19 cellular contexts compared by ENCODE assay signal in the genomic region with DNA sequence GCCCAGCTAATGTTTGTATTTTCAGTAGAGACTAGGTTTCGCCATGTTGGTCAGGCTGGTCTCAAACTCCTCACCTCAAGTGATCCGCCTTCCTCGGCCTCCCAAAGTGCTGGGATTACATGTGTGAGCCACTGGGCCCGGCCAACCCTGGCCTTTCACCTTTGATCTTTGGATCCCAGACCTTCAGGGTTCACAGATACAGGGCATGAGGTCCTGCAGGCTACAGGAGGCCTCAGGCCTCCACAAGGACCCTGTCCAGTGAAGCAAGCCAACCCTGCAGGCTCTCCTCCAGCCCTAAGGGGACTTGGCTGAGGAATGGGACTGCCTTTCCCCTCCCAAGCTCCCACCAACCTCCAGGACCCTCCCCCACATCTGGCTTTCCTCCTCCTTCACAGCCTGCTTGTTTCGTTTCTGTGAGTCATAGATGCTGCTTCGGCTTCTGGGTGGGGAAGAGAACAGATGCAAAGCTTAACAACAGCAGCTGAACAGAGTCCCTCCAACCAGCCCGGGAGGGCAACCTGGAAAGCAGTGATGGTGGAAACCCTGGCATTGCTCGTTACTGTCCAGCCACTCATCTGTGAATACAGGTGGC. TPM values are rescaled to one million over a fixed set of nuclear protein-coding genes. Genes with fewer than 3 reads are reported as not detected.
DNase-seq lines count a peak whose midpoint lies in the region; ATAC-seq and TF ChIP-seq lines count a peak whose summit lies in the region.
"Had no signal": no experiment of that assay in that cellular context is flagged by ENCODE, and none has a peak within 500 bp of the region (broad histone marks: within the 10 kb centered on the region; RNA-seq: fewer than 3 reads in every experiment).

No MANE protein-coding gene starts in this region.

- no peak for DNase-seq in activated CD4-positive, alpha-beta T cell treated with anti-CD3 and anti-CD28 coated beads for 36 hours
- DNase-seq in activated CD4-positive, alpha-beta T cell treated with anti-CD3 and anti-CD28 coated beads, Interleukin-2, amount 10 ng/mL, durations not matched to agents 7 days and 5 days: no peak
- DNase-seq in NCI-H226 (peak; percentile 34), fibroblast of lung (ENCODE audit: low read depth in 2 of 2) (peak; percentile 14 to 29), AG08396 (ENCODE audit: low spot score) (no peak), GDM1 (lab: John Stamatoyannopoulos, UW) (no peak)
- DNase-seq: activated CD8-positive, alpha-beta memory T cell treated with anti-CD3 and anti-CD28 coated beads, Interleukin-2, amount 10 ng/mL, durations not matched to agents 7 days and 5 days; activated naive CD4-positive, alpha-beta T cell; DMS53; HCEC 1CT; NCI-H187 treated with DMSO at 0.1 percent for 48 hours; stimulated activated CD4-positive, alpha-beta T cell treated with anti-CD3 and anti-CD28 coated beads, Interleukin-12 subunit alpha, Interleukin-12 subunit beta, amount 100 ng/mL, for 4 hours; stimulated activated naive CD4-positive, alpha-beta T cell; T-helper 2 cell had no signal

- H3K4me3 Mint-ChIP-seq in activated CD4-positive, alpha-beta T cell treated with anti-CD3 and anti-CD28 coated beads for 36 hours: no peak overlapping the region
- H3K4me3 Mint-ChIP-seq in activated CD4-positive, alpha-beta T cell treated with anti-CD3 and anti-CD28 coated beads, Interleukin-2, amount 10 ng/mL, durations not matched to agents 7 days and 5 days: no peak overlapping the region
- H3K4me3 Mint-ChIP-seq: activated CD8-positive, alpha-beta memory T cell treated with anti-CD3 and anti-CD28 coated beads, Interleukin-2, amount 10 ng/mL, durations not matched to agents 7 days and 5 days had no signal

- H3K27me3 ChIP-seq in fibroblast of lung (ENCODE audit: control insufficient read depth, insufficient read depth, low read length) (peaks cover 2% of the 10 kb centered on the region), rectal smooth muscle tissue (ENCODE audit: control insufficient read depth, insufficient read depth, low read length) (no peaks in the 10 kb centered on the region)
- H3K27me3 ChIP-seq: BLaER1 treated with 17β-estradiol and CSF1 and Interleukin-3, amounts not matched to agents 10 nM and 100 nM had no signal

- peak; percentile 66 for ATAC-seq in activated CD4-positive, alpha-beta T cell treated with anti-CD3 and anti-CD28 coated beads for 36 hours
- ATAC-seq in HG02981 (IDR thresholded peaks at IDR 0.05; ENCODE audit: unreplicated experiment): no peak
- ATAC-seq: activated CD8-positive, alpha-beta memory T cell treated with anti-CD3 and anti-CD28 coated beads, Interleukin-2, amount 10 ng/mL, durations not matched to agents 7 days and 5 days; Right ventricle myocardium inferior had no signal

- peaks cover 28% of the 10 kb centered on the region for H3K36me3 Mint-ChIP-seq in activated CD4-positive, alpha-beta T cell treated with anti-CD3 and anti-CD28 coated beads for 36 hours (ENCODE audit: low read depth)
- peaks cover 85% of the 10 kb centered on the region for H3K36me3 Mint-ChIP-seq in activated CD4-positive, alpha-beta T cell treated with anti-CD3 and anti-CD28 coated beads, Interleukin-2, amount 10 ng/mL, durations not matched to agents 7 days and 5 days (ENCODE audit: low read depth)

- peaks cover 56% of the 10 kb centered on the region for H3K4me1 Mint-ChIP-seq in activated CD4-positive, alpha-beta T cell treated with anti-CD3 and anti-CD28 coated beads for 36 hours
- H3K4me1 Mint-ChIP-seq in activated CD4-positive, alpha-beta T cell treated with anti-CD3 and anti-CD28 coated beads, Interleukin-2, amount 10 ng/mL, durations not matched to agents 7 days and 5 days: peaks cover 39% of the 10 kb centered on the region

- H3K9ac ChIP-seq in fibroblast of lung (ENCODE audit: insufficient read depth, low read length) (no peak overlapping the region), rectal smooth muscle tissue (ENCODE audit: low read length) (no peak overlapping the region)
- H3K9ac ChIP-seq: BLaER1 treated with 17β-estradiol and CSF1 and Interleukin-3, amounts not matched to agents 10 nM and 100 nM had no signal

- H4K20me1 ChIP-seq in fibroblast of lung (ENCODE audit: control insufficient read depth, extremely low read depth, insufficient read depth, low read length): no peaks in the 10 kb centered on the region

- H3K27me3 Mint-ChIP-seq in activated CD4-positive, alpha-beta T cell treated with anti-CD3 and anti-CD28 coated beads for 36 hours: no peaks in the 10 kb centered on the region
- no peaks in the 10 kb centered on the region for H3K27me3 Mint-ChIP-seq in activated CD4-positive, alpha-beta T cell treated with anti-CD3 and anti-CD28 coated beads, Interleukin-2, amount 10 ng/mL, durations not matched to agents 7 days and 5 days
- H3K27me3 Mint-ChIP-seq: activated CD8-positive, alpha-beta memory T cell treated with anti-CD3 and anti-CD28 coated beads, Interleukin-2, amount 10 ng/mL, durations not matched to agents 7 days and 5 days had no signal

- no peaks in the 10 kb centered on the region for H3K79me2 ChIP-seq in fibroblast of lung (ENCODE audit: control insufficient read depth, insufficient read depth, low read length)

- H3K4me1 ChIP-seq in fibroblast of lung (ENCODE audit: control insufficient read depth, extremely low read depth, insufficient read depth, low read length) (no peaks in the 10 kb centered on the region), rectal smooth muscle tissue (ENCODE audit: control insufficient read depth, insufficient read depth, low read length) (peaks cover 5% of the 10 kb centered on the region)

- H3K9me3 ChIP-seq in fibroblast of lung (ENCODE audit: control insufficient read depth, insufficient read depth, low read depth, low read length): no peaks in the 10 kb centered on the region

- H3K27ac ChIP-seq in fibroblast of lung (ENCODE audit: insufficient read depth, low read length): no peak overlapping the region
- H3K27ac ChIP-seq in rectal smooth muscle tissue (ENCODE audit: low read depth, low read length): peak overlapping the region; percentile 30
- H3K27ac ChIP-seq: BLaER1 treated with 17β-estradiol and CSF1 and Interleukin-3, amounts not matched to agents 10 nM and 100 nM; coronary artery had no signal

- TF ChIP-seq CTCF in fibroblast of lung (conservative IDR thresholded peaks at IDR 0.05 in 1 of 2, IDR thresholded peaks at IDR 0.05 in 1 of 2; ENCODE audit: low read depth in 1 of 2, low read length in 2 of 2): no peak

- H3K36me3 ChIP-seq in fibroblast of lung (ENCODE audit: control insufficient read depth, insufficient read depth, low read length): no peaks in the 10 kb centered on the region
- H3K36me3 ChIP-seq in rectal smooth muscle tissue (ENCODE audit: control insufficient read depth, insufficient read depth, low read length): no peaks in the 10 kb centered on the region

- H3K27ac Mint-ChIP-seq in activated CD4-positive, alpha-beta T cell treated with anti-CD3 and anti-CD28 coated beads for 36 hours: no peak overlapping the region
- no peak overlapping the region for H3K27ac Mint-ChIP-seq in activated CD4-positive, alpha-beta T cell treated with anti-CD3 and anti-CD28 coated beads, Interleukin-2, amount 10 ng/mL, durations not matched to agents 7 days and 5 days
- H3K27ac Mint-ChIP-seq: activated CD8-positive, alpha-beta memory T cell treated with anti-CD3 and anti-CD28 coated beads, Interleukin-2, amount 10 ng/mL, durations not matched to agents 7 days and 5 days had no signal

- H2AFZ ChIP-seq in fibroblast of lung (ENCODE audit: low read length): no peak overlapping the region

- no peaks in the 10 kb centered on the region for H3K9me3 Mint-ChIP-seq in activated CD4-positive, alpha-beta T cell treated with anti-CD3 and anti-CD28 coated beads for 36 hours (ENCODE audit: low read depth)
- peaks cover 4% of the 10 kb centered on the region for H3K9me3 Mint-ChIP-seq in activated CD4-positive, alpha-beta T cell treated with anti-CD3 and anti-CD28 coated beads, Interleukin-2, amount 10 ng/mL, durations not matched to agents 7 days and 5 days

- intact Hi-C loops in activated CD4-positive, alpha-beta T cell treated with anti-CD3 and anti-CD28 coated beads for 36 hours (cut with DNase I, micrococcal nuclease): no loop called here

- H3K4me3 ChIP-seq in fibroblast of lung (replicated peaks in 1 of 4; ENCODE audit: control extremely low read depth in 1 of 4, insufficient read depth in 1 of 4, low read depth in 3 of 4, low read length in 4 of 4) (no peak overlapping the region), rectal smooth muscle tissue (ENCODE audit: low read length) (no peak overlapping the region)
- H3K4me3 ChIP-seq: BLaER1 treated with 17β-estradiol and CSF1 and Interleukin-3, amounts not matched to agents 10 nM and 100 nM; coronary artery had no signal

- POLR2A ChIA-PET in activated CD4-positive, alpha-beta T cell treated with anti-CD3 and anti-CD28 coated beads for 36 hours (lab: Charles Lee): interaction anchor here (0.6 kb wide), 1 partner anchor 302 kb away, joined by 3 read pairs; no protein-coding TSS in a partner anchor
- POLR2A ChIA-PET in activated CD4-positive, alpha-beta T cell treated with anti-CD3 and anti-CD28 coated beads, Interleukin-2, amount 10 ng/mL, durations not matched to agents 7 days and 5 days (lab: Charles Lee): no interaction called here

- no peak overlapping the region for H3K4me2 ChIP-seq in fibroblast of lung (ENCODE audit: extremely low read depth, insufficient read depth, low read length)

- CTCF ChIA-PET in activated CD4-positive, alpha-beta T cell treated with anti-CD3 and anti-CD28 coated beads for 36 hours (lab: Charles Lee): interaction anchor here (0.8 to 1.5 kb wide), 4 partner anchors 11 to 1389 kb away, joined by 3 to 6 read pairs (median 3); no protein-coding TSS in a partner anchor
- CTCF ChIA-PET in activated CD4-positive, alpha-beta T cell treated with anti-CD3 and anti-CD28 coated beads, Interleukin-2, amount 10 ng/mL, durations not matched to agents 7 days and 5 days (lab: Charles Lee): interaction anchor here (0.6 to 2.3 kb wide), 4 partner anchors 11 to 193 kb away, joined by 3 to 8 read pairs (median 3); a partner anchor contains a TSS

RNA-seq across cellular contexts. Expression of a gene that starts 11.8 kb away (rescaled TPM):
- total RNA-seq in activated CD4-positive, alpha-beta T cell treated with anti-CD3 and anti-CD28 coated beads for 36 hours: 10 to 100 TPM; 36.6 to 39.3 TPM
- 10 to 100 TPM; 78.3 to 88.2 TPM for total RNA-seq in activated CD4-positive, alpha-beta T cell treated with anti-CD3 and anti-CD28 coated beads, Interleukin-2, amount 10 ng/mL, durations not matched to agents 7 days and 5 days
- total RNA-seq in fibroblast of lung: 33.1 and 45.1 TPM in 2 replicates
- polyA plus RNA-seq in fibroblast of lung: 6.1 and 7.8 TPM in 2 replicates
- polyA plus RNA-seq in fibroblast of lung (2012): 19.8 and 20.8 TPM in 2 replicates
- polyA minus RNA-seq in fibroblast of lung (ENCODE audit: low replicate concordance): 5.6 and 11.1 TPM in 2 replicates

Comparison
In these comparisons a context has a peak if more than half of its experiments do, and no peak if none do; other contexts are left out.
1. DNase-seq: peak in NCI-H226 (single experiment) and fibroblast of lung (2 of 2); none in activated CD4-positive, alpha-beta T cell treated with anti-CD3 and anti-CD28 coated beads for 36 hours (single experiment), activated CD4-positive, alpha-beta T cell treated with anti-CD3 and anti-CD28 coated beads, Interleukin-2, amount 10 ng/mL, durations not matched to agents 7 days and 5 days (single experiment), AG08396 (single experiment) and GDM1 (single experiment).